In genomic region chr5:103439007-103439406, GRCh38 we compare ENCODE assay signal across 24 cellular contexts.
"Had no signal": no experiment of that assay in that cellular context is flagged by ENCODE, and none has a peak within 500 bp of the region (broad histone marks: within the 10 kb centered on the region; RNA-seq: fewer than 3 reads in every experiment).

No MANE protein-coding gene starts in this region.

- H3K9ac ChIP-seq: SK-N-SH had no signal

- H3K27me3 ChIP-seq: MG63 had no signal

- H3K4me3 ChIP-seq: MG63 had no signal

- H3K4me2 ChIP-seq: SK-N-SH had no signal

- FAIRE-seq: HepG2, RCC 7860 had no signal

- DNase-seq: IMR-90, Karpas-422, KG1, MG63, NCI-H1092, NCI-H1105 treated with DMSO at 0.1 percent for 48 hours, NCI-H1417 treated with DMSO at 0.1 percent for 48 hours, NCI-H146, NCI-H1694 treated with DMSO at 0.1 percent for 48 hours, NCI-H1930, NCI-H2081, NCI-H2107, NCI-H2171, NCI-H226, NCI-H446, NCI-H510A, NCI-H524 treated with DMSO at 0.1 percent for 48 hours, NCI-H69, NCI-H774, RPMI8226, SHP77, SK-N-SH had no signal

- ATAC-seq: HepG2 had no signal

- H3K36me3 ChIP-seq: MG63 had no signal

- H3K9me3 ChIP-seq: SK-N-SH had no signal
